In the genomic region with DNA sequence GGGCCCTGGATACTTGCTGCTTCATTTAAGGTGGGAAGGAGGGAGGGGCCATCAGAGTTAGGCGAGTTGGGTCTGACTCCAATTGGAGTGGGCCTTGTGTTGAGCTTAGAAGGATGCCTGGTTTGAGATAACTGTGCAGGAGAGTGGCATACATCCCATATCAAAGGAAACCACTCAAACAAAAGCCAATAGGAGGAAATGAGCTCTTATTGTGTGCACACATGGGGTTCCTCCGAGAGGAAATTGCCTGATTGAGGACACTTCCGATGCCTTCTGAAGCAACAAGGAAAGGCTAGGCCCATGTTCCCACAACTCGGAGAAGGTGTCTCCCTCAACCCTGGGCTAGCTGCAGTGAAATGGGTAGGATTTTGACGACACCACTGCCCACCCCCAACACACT, we compare ENCODE assay signal across 18 cellular contexts. TPM values are rescaled to one million over a fixed set of nuclear protein-coding genes. Genes with fewer than 3 reads are reported as not detected.
DNase-seq lines count a peak whose midpoint lies in the region; ATAC-seq, FAIRE-seq and TF ChIP-seq lines count a peak whose summit lies in the region.
"Had no signal": no experiment of that assay in that cellular context is flagged by ENCODE, and none has a peak within 500 bp of the region (broad histone marks: within the 10 kb centered on the region; RNA-seq: fewer than 3 reads in every experiment).

No MANE protein-coding gene starts in this region.

- POLR2A ChIA-PET in K562 (lab: Yijun Ruan, JAX), result interaction anchor here (0.6 to 1.6 kb wide), 3 partner anchors 10 to 739 kb away, joined by 3 to 7 read pairs (median 4); no protein-coding TSS in a partner anchor

- H3K4me3 ChIP-seq in K562, result no peak overlapping the region
- H3K4me3 ChIP-seq in left ventricle myocardium inferior, result peak overlapping the region; percentile 28
- no peak overlapping the region for H3K4me3 ChIP-seq in trophoblast cell (ENCODE audit: low read depth, low read length)
- no peak overlapping the region for H3K4me3 ChIP-seq in upper lobe of right lung
- no peak overlapping the region for H3K4me3 ChIP-seq in brain microvascular endothelial cell (ENCODE audit: low read depth, low read length)

- CTCF ChIA-PET in K562 (lab: Yijun Ruan, JAX; ENCODE audit: low intra/inter-chr PET ratio), result no interaction called here

- no peak overlapping the region for H3K18ac ChIP-seq in trophoblast cell (ENCODE audit: low read length)

- no TSS peak for BruUV-seq in K562 (replicated peaks; lab: Mats Ljungman, UMichigan)

- H3K23ac ChIP-seq in trophoblast cell (ENCODE audit: low read length), result no peak overlapping the region

- FAIRE-seq in K562 (lab: Jason Lieb, UNC), result no peak
- FAIRE-seq: small intestine had no signal

- H3K9me3 ChIP-seq in K562 (replicated peaks; ENCODE audit: control insufficient read depth, insufficient read depth, low read depth, low read length) (no peaks in the 10 kb centered on the region), left ventricle myocardium inferior (replicated peaks) (no peaks in the 10 kb centered on the region), trophoblast cell (ENCODE audit: insufficient read depth, low read depth, low read length) (no peaks in the 10 kb centered on the region), upper lobe of right lung (no peaks in the 10 kb centered on the region)
- H3K9me3 ChIP-seq: BE2C had no signal

- no peak for TF ChIP-seq EP300 in K562 (IDR thresholded peaks at IDR 0.05; ENCODE audit: low read length)

- H3K79me2 ChIP-seq in K562 (ENCODE audit: control insufficient read depth, insufficient read depth, low read length) (peaks cover 99% of the 10 kb centered on the region), trophoblast cell (ENCODE audit: control insufficient read depth, insufficient read depth, low read length, poor library complexity) (peaks cover 8% of the 10 kb centered on the region)

- peak overlapping the region; percentile 30 for H3K4ac ChIP-seq in trophoblast cell (ENCODE audit: low read depth, low read length)

- H2BK120ac ChIP-seq in trophoblast cell (ENCODE audit: insufficient read depth, low read length, poor library complexity), result no peak overlapping the region

- intact Hi-C loops in K562 (cut with micrococcal nuclease) (no loop called here), left ventricle myocardium inferior (cut with micrococcal nuclease) (no loop called here), upper lobe of right lung (cut with DNase I) (no loop called here)

- no peak overlapping the region for H2AK5ac ChIP-seq in trophoblast cell (ENCODE audit: low read length)

- ATAC-seq in K562 (peak; percentile 11), upper lobe of right lung (peak; percentile 61), GM18517 (IDR thresholded peaks at IDR 0.05; ENCODE audit: unreplicated experiment) (no peak)
- ATAC-seq: stimulated activated effector memory CD8-positive, alpha-beta T cell treated with anti-CD3 and anti-CD28 coated beads, Interleukin-12 subunit alpha, Interleukin-12 subunit beta, amount 100 ng/mL, for 72 hours had no signal

- 48% methylated on average over 5 of the region's 5 CpGs for WGBS in K562 (ENCODE audit: insufficient coverage, low coverage, missing lambda C conversion rate)
- WGBS in trophoblast cell (ENCODE audit: extremely low coverage, insufficient coverage, insufficient read length), result no CpG with 5 or more reads among the region's 5 CpGs

- H2AFZ ChIP-seq in K562 (ENCODE audit: low read depth, low read length), result no peak overlapping the region
- no peak overlapping the region for H2AFZ ChIP-seq in trophoblast cell (ENCODE audit: insufficient read depth, low read length, poor library complexity)

- H3K27ac ChIP-seq in K562 (ENCODE audit: extremely low read depth, low read depth, low read length) (no peak overlapping the region), left ventricle myocardium inferior (replicated peaks) (peak overlapping the region; percentile 85), trophoblast cell (ENCODE audit: low read depth, low read length) (no peak overlapping the region), upper lobe of right lung (peak overlapping the region; percentile 62), brain microvascular endothelial cell (no peak overlapping the region)

- TF ChIP-seq CTCF in K562 (IDR thresholded peaks at IDR 0.05 in 2 of 3, conservative IDR thresholded peaks at IDR 0.05 in 1 of 3; ENCODE audit: insufficient read depth in 2 of 3, low read depth in 1 of 3, low read length in 3 of 3) (no peak), left ventricle myocardium inferior (IDR thresholded peaks at IDR 0.05; ENCODE audit: borderline replicate concordance) (no peak), upper lobe of right lung (IDR thresholded peaks at IDR 0.05) (no peak), brain microvascular endothelial cell (IDR thresholded peaks at IDR 0.05; ENCODE audit: low read depth, low read length, missing control alignments) (no peak)

- no peak overlapping the region for H4K91ac ChIP-seq in trophoblast cell (ENCODE audit: low read depth, low read length)

- DNase-seq in K562 (ENCODE audit: extremely low read depth in 1 of 4, low spot score in 3 of 4) (no peak), left ventricle myocardium inferior (no peak), trophoblast cell (no peak), upper lobe of right lung (no peak), NCI-H1417 (lab: John Stamatoyannopoulos, UW) (no peak), brain microvascular endothelial cell (no peak)
- DNase-seq: activated CD4-positive, alpha-beta T cell treated with anti-CD3 and anti-CD28 coated beads for 4 hours; activated CD8-positive, alpha-beta memory T cell treated with anti-CD3 and anti-CD28 coated beads, Interleukin-2, amount 50 U/mL, for 48 hours; activated naive CD4-positive, alpha-beta T cell treated with Interleukin-2 at 50 U/mL for 16 hours; BE2C; DMS153; foreskin fibroblast; KG1; NCI-H1105 treated with DMSO at 0.1 percent for 48 hours; SHP77; small intestine had no signal

- no peak for TF ChIP-seq POLR2A in K562 (conservative IDR thresholded peaks at IDR 0.05)

- H3K4me2 ChIP-seq in K562 (ENCODE audit: insufficient read depth, low read length) (no peak overlapping the region), trophoblast cell (ENCODE audit: low read length) (no peak overlapping the region)

- H4K12ac ChIP-seq in trophoblast cell (ENCODE audit: low read depth, low read length), result no peak overlapping the region

- no peaks in the 10 kb centered on the region for H3K9me1 ChIP-seq in K562 (ENCODE audit: control insufficient read depth, insufficient read depth, low read length)

- no peak overlapping the region for H2BK12ac ChIP-seq in trophoblast cell (ENCODE audit: low read length)

- H3K36me3 ChIP-seq in K562 (ENCODE audit: control insufficient read depth, insufficient read depth, low read length), result no peaks in the 10 kb centered on the region; the same call in 2 of the 3 replicates
- no peaks in the 10 kb centered on the region for H3K36me3 ChIP-seq in left ventricle myocardium inferior
- peaks cover 11 to 26% of the 10 kb centered on the region in 2 experiments for H3K36me3 ChIP-seq in trophoblast cell (ENCODE audit: control insufficient read depth in 1 of 2, insufficient read depth in 2 of 2, low read length in 2 of 2)
- H3K36me3 ChIP-seq in upper lobe of right lung, result no peaks in the 10 kb centered on the region
- no peaks in the 10 kb centered on the region for H3K36me3 ChIP-seq in brain microvascular endothelial cell (replicated peaks)
- H3K36me3 ChIP-seq: BE2C had no signal

- no peak for TF ChIP-seq RAD21 in K562 (CRISPR knock-in tag; conservative IDR thresholded peaks at IDR 0.05 in 1 of 2, IDR thresholded peaks at IDR 0.05 in 1 of 2)

- H4K20me1 ChIP-seq in K562 (replicated peaks; ENCODE audit: control insufficient read depth, insufficient read depth, low read length), result peaks cover 50% of the 10 kb centered on the region

- H3K14ac ChIP-seq in trophoblast cell (ENCODE audit: low read length), result no peak overlapping the region

- H4K8ac ChIP-seq in trophoblast cell (ENCODE audit: low read depth, low read length), result no peak overlapping the region

- H3K79me1 ChIP-seq in trophoblast cell (ENCODE audit: low read length), result no peaks in the 10 kb centered on the region

- H2BK5ac ChIP-seq in trophoblast cell (ENCODE audit: low read depth, low read length, poor library complexity), result no peak overlapping the region

- H3K27me3 ChIP-seq in K562 (ENCODE audit: control insufficient read depth in 2 of 2, insufficient read depth in 2 of 2, low read length in 2 of 2), result no peaks in the 10 kb centered on the region
- no peaks in the 10 kb centered on the region for H3K27me3 ChIP-seq in left ventricle myocardium inferior (ENCODE audit: low read depth)
- H3K27me3 ChIP-seq in trophoblast cell (ENCODE audit: insufficient read depth, low read length), result no peaks in the 10 kb centered on the region
- no peaks in the 10 kb centered on the region for H3K27me3 ChIP-seq in upper lobe of right lung
- no peaks in the 10 kb centered on the region for H3K27me3 ChIP-seq in brain microvascular endothelial cell (replicated peaks)
- H3K27me3 ChIP-seq: BE2C had no signal

- H3K4me1 ChIP-seq in K562 (replicated peaks in 1 of 2; ENCODE audit: control insufficient read depth in 2 of 2, insufficient read depth in 2 of 2, low read length in 2 of 2), result peaks cover 0 to 36% of the 10 kb centered on the region in 2 experiments; a peak in 3 of 5 replicates
- peaks cover 100% of the 10 kb centered on the region for H3K4me1 ChIP-seq in left ventricle myocardium inferior
- H3K4me1 ChIP-seq in trophoblast cell (ENCODE audit: control insufficient read depth in 1 of 2, insufficient read depth in 2 of 2, low read length in 2 of 2), result peaks cover 3 to 9% of the 10 kb centered on the region in 2 experiments
- H3K4me1 ChIP-seq in upper lobe of right lung, result peaks cover 84% of the 10 kb centered on the region

- in situ Hi-C loops in K562 (cut with MboI), result no loop called here
- in situ Hi-C loops in brain microvascular endothelial cell (cut with HindIII; ENCODE audit: low pct_ligation_motif_present, low sequenced_read_pairs), result no loop called here

- H3K9ac ChIP-seq in K562 (ENCODE audit: insufficient read depth in 1 of 2, low read depth in 2 of 2, low read length in 2 of 2) (no peak overlapping the region), trophoblast cell (ENCODE audit: low read length) (no peak overlapping the region)

RNA-seq across cellular contexts. Expression of a gene that starts 19.6 kb away (rescaled TPM):
- total RNA-seq in K562 (2011; cell fraction: chromatin; rRNA removed; ENCODE audit: low replicate concordance), result 15.8 and 50.2 TPM in 2 replicates
- total RNA-seq in K562 (2011; cell fraction: nucleolus; rRNA removed), result 6.8 and 9.1 TPM in 2 replicates
- 14.8 and 18.3 TPM in 2 replicates for total RNA-seq in K562 (2011; cell fraction: nucleoplasm; rRNA removed)
- total RNA-seq in K562 (2014; rRNA removed), result 13.8 and 14.1 TPM in 2 replicates
- total RNA-seq in K562 (2014; rRNA removed; fragmentation: Illumina TruSeq; extraction: Trizol), result 22.8 and 26.7 TPM in 2 replicates
- total RNA-seq in K562 (2015; rRNA removed; fragmentation: Illumina TruSeq; extraction: Trizol), result 6.3 and 7.5 TPM in 2 replicates
- 22.0 and 24.8 TPM in 2 replicates for total RNA-seq in K562 (2021)
- polyA plus RNA-seq in K562 (2011; rRNA removed), result 14.7 and 16.8 TPM in 2 replicates
- polyA plus RNA-seq in K562 (2011; cell fraction: cytosol; rRNA removed), result 8.7 and 16.4 TPM in 2 replicates
- polyA plus RNA-seq in K562 (2011; cell fraction: nucleus; rRNA removed), result 14.1 and 16.0 TPM in 2 replicates
- polyA plus RNA-seq in K562 (2012), result 7.2 and 20.6 TPM in 2 replicates
- 18.2 and 19.6 TPM in 2 replicates for polyA plus RNA-seq in K562 (2014; fragmentation: Illumina TruSeq; extraction: Trizol)
- polyA plus RNA-seq in K562 (2014; fragmentation: Nextera tagmentation; extraction: Ambion mirVana), result 10 to 100 TPM in 1 of 2 experiments, 1 to 10 TPM in 1; 7.0 to 10.5 TPM
- polyA plus RNA-seq in K562 (2014; rRNA removed), result 9.1 and 11.7 TPM in 2 replicates
- 63.7 and 74.2 TPM in 2 replicates for polyA minus RNA-seq in K562 (2011; rRNA and poly(A)+ RNA removed)
- 18.5 and 23.4 TPM in 2 replicates for polyA minus RNA-seq in K562 (2011; cell fraction: cytosol; rRNA and poly(A)+ RNA removed)
- polyA minus RNA-seq in K562 (2011; cell fraction: nucleus; rRNA and poly(A)+ RNA removed), result 16.4 and 39.1 TPM in 2 replicates
- total RNA-seq in left ventricle myocardium inferior, result 76.5 TPM
- 173 and 175 TPM in 2 replicates for polyA plus RNA-seq in trophoblast cell (2013)
- 60.6 TPM for total RNA-seq in upper lobe of right lung

Comparison
In these comparisons a context has a peak if more than half of its experiments do, and no peak if none do; other contexts are left out.
1. H3K27ac ChIP-seq: peak in left ventricle myocardium inferior (single experiment) and upper lobe of right lung (single experiment); none in K562 (single experiment), trophoblast cell (single experiment) and brain microvascular endothelial cell (single experiment).